In genomic region chr1:246728311-246728710, GRCh38 we compare ENCODE assay signal across 15 cellular contexts.
"Had no signal": no experiment of that assay in that cellular context is flagged by ENCODE, and none has a peak within 500 bp of the region (broad histone marks: within the 10 kb centered on the region; RNA-seq: fewer than 3 reads in every experiment).

No MANE protein-coding gene starts in this region.

- H3K4me1 ChIP-seq: uterus had no signal

- H3K27me3 Mint-ChIP-seq: activated CD4-positive, alpha-beta T cell treated with anti-CD3 and anti-CD28 coated beads for 36 hours; activated naive CD8-positive, alpha-beta T cell treated with anti-CD3 and anti-CD28 coated beads, Interleukin-2, amount 10 ng/mL, durations not matched to agents 7 days and 5 days had no signal

- H3K27ac ChIP-seq: thoracic aorta, uterus, VCaP had no signal

- H3K27me3 ChIP-seq: stomach, uterus had no signal

- DNase-seq: activated CD4-positive, alpha-beta T cell treated with anti-CD3 and anti-CD28 coated beads for 36 hours; activated CD8-positive, alpha-beta memory T cell treated with anti-CD3 and anti-CD28 coated beads, Interleukin-2, amount 50 U/mL, for 48 hours; activated CD8-positive, alpha-beta T cell treated with anti-CD3 and anti-CD28 coated beads, Interleukin-2, amount 10 ng/mL, durations not matched to agents 7 days and 5 days; activated naive CD8-positive, alpha-beta T cell treated with anti-CD3 and anti-CD28 coated beads, Interleukin-2, amount 10 ng/mL, durations not matched to agents 7 days and 5 days; central memory CD4-positive, alpha-beta T cell; dermis blood vessel endothelial cell; foreskin fibroblast; head of caudate nucleus; left ventricle myocardium superior; stimulated activated CD4-positive, alpha-beta T cell treated with anti-CD3 and anti-CD28 coated beads, Interleukin-15, amount 100 ng/mL, for 24 hours; stomach; uterus had no signal

- H3K4me3 ChIP-seq: stomach, thoracic aorta, uterus had no signal

- H3K36me3 ChIP-seq: uterus had no signal

- ATAC-seq: activated CD4-positive, alpha-beta T cell treated with anti-CD3 and anti-CD28 coated beads for 36 hours; activated CD8-positive, alpha-beta T cell treated with anti-CD3 and anti-CD28 coated beads, Interleukin-2, amount 10 ng/mL, durations not matched to agents 7 days and 5 days; esophagus mucosa; left ventricle myocardium superior had no signal

- H3K27ac Mint-ChIP-seq: activated CD4-positive, alpha-beta T cell treated with anti-CD3 and anti-CD28 coated beads for 36 hours; activated CD8-positive, alpha-beta T cell treated with anti-CD3 and anti-CD28 coated beads, Interleukin-2, amount 10 ng/mL, durations not matched to agents 7 days and 5 days; activated naive CD8-positive, alpha-beta T cell treated with anti-CD3 and anti-CD28 coated beads, Interleukin-2, amount 10 ng/mL, durations not matched to agents 7 days and 5 days had no signal

- H3K4me3 Mint-ChIP-seq: activated CD4-positive, alpha-beta T cell treated with anti-CD3 and anti-CD28 coated beads for 36 hours; activated CD8-positive, alpha-beta T cell treated with anti-CD3 and anti-CD28 coated beads, Interleukin-2, amount 10 ng/mL, durations not matched to agents 7 days and 5 days; activated naive CD8-positive, alpha-beta T cell treated with anti-CD3 and anti-CD28 coated beads, Interleukin-2, amount 10 ng/mL, durations not matched to agents 7 days and 5 days had no signal

- H3K9me3 ChIP-seq: thoracic aorta, uterus had no signal
